8 cellular contexts compared by ENCODE assay signal in genomic region chr21:26845066-26845749, GRCh38. TPM values are rescaled to one million over a fixed set of nuclear protein-coding genes. Genes with fewer than 3 reads are reported as not detected.
DNase-seq lines count a peak whose midpoint lies in the region; ATAC-seq and TF ChIP-seq lines count a peak whose summit lies in the region.

ADAMTS1 (minus strand) TSS chr21:26845409; CDS start chr21:26844954, 455 bp downstream.

- DNase-seq in Calu3 = peak; percentile 71
- no peak for DNase-seq in LNCaP clone FGC (ENCODE audit: low read depth)
- DNase-seq in activated T-helper 2 cell treated with anti-CD3 and anti-CD28 coated beads, Interferon-gamma antibody, Interleukin-2, Interleukin-4, amounts not matched to agents 10 μg/mL and 5 μg/mL and 100 μg/mL, durations not matched to agents 14 hours and 24 hours and 36 hours (ENCODE audit: low spot score) = peak; percentile 13
- peak; percentile 75 for DNase-seq in foreskin melanocyte
- peak in 3 of 9 donors; percentile 5 to 40 (median 23) for DNase-seq in naive thymus-derived CD4-positive, alpha-beta T cell
- DNase-seq in aorta = peak; percentile 93 to 98
- DNase-seq in NCI-H187 (lab: John Stamatoyannopoulos, UW) = no peak
- no peak for DNase-seq in NK-92 (lab: John Stamatoyannopoulos, UW; ENCODE audit: unreplicated experiment)

- CTCF ChIA-PET in Calu3 (lab: Charles Lee) = no interaction called here
- CTCF ChIA-PET in naive thymus-derived CD4-positive, alpha-beta T cell (lab: Charles Lee) = no interaction called here

- peak; percentile 41 for ATAC-seq in naive thymus-derived CD4-positive, alpha-beta T cell
- ATAC-seq in aorta (ENCODE audit: low FRiP score) = peak; percentile 89

- peak within 1 kb of the TSS; percentile 55 for H3K27ac Mint-ChIP-seq in Calu3 (ENCODE audit: unreplicated experiment)
- H3K27ac Mint-ChIP-seq in activated T-helper 2 cell treated with anti-CD3 and anti-CD28 coated beads, Interferon-gamma antibody, Interleukin-2, Interleukin-4, amounts not matched to agents 10 μg/mL and 5 μg/mL and 100 μg/mL, durations not matched to agents 14 hours and 24 hours and 36 hours = peak within 1 kb of the TSS; percentile 55
- peak within 1 kb of the TSS in 2 of 9 donors; percentile 46 to 84 for H3K27ac Mint-ChIP-seq in naive thymus-derived CD4-positive, alpha-beta T cell

- peak within 1 kb of the TSS; percentile 73 for H3K4me3 Mint-ChIP-seq in Calu3 (ENCODE audit: low read depth, unreplicated experiment)
- H3K4me3 Mint-ChIP-seq in activated T-helper 2 cell treated with anti-CD3 and anti-CD28 coated beads, Interferon-gamma antibody, Interleukin-2, Interleukin-4, amounts not matched to agents 10 μg/mL and 5 μg/mL and 100 μg/mL, durations not matched to agents 14 hours and 24 hours and 36 hours (ENCODE audit: low read depth) = peak within 1 kb of the TSS; percentile 83
- peak within 1 kb of the TSS; percentile 75 to 89 (median 82) for H3K4me3 Mint-ChIP-seq in naive thymus-derived CD4-positive, alpha-beta T cell

- peaks cover 19% of the 10 kb centered on the region for H3K27me3 Mint-ChIP-seq in Calu3 (ENCODE audit: unreplicated experiment)
- H3K27me3 Mint-ChIP-seq in activated T-helper 2 cell treated with anti-CD3 and anti-CD28 coated beads, Interferon-gamma antibody, Interleukin-2, Interleukin-4, amounts not matched to agents 10 μg/mL and 5 μg/mL and 100 μg/mL, durations not matched to agents 14 hours and 24 hours and 36 hours (ENCODE audit: low read depth) = peaks cover 60% of the 10 kb centered on the region
- peaks cover 69 to 76% (median 72%) of the 10 kb centered on the region in 5 donors for H3K27me3 Mint-ChIP-seq in naive thymus-derived CD4-positive, alpha-beta T cell

- 0% methylated on average over 42 to 54 of the region's 54 CpGs for WGBS in aorta, 2 donors

- no peaks in the 10 kb centered on the region for H3K36me3 ChIP-seq in naive thymus-derived CD4-positive, alpha-beta T cell (ENCODE audit: control insufficient read depth in 2 of 3, insufficient read depth in 3 of 3, low read length in 3 of 3)
- H3K36me3 ChIP-seq in aorta (ENCODE audit: control insufficient read depth in 1 of 2, insufficient read depth in 2 of 2, low read length in 1 of 2) = peaks cover 0 to 4% of the 10 kb centered on the region in 2 donors

- TF ChIP-seq CTCF in Calu3 (IDR thresholded peaks at IDR 0.05; ENCODE audit: unreplicated experiment) = no peak
- TF ChIP-seq CTCF in LNCaP clone FGC (IDR thresholded peaks at IDR 0.05; ENCODE audit: control insufficient read depth, extremely low read depth, insufficient read depth) = peak; percentile 24

- peaks cover 46% of the 10 kb centered on the region for H3K36me3 Mint-ChIP-seq in Calu3 (ENCODE audit: insufficient read depth, unreplicated experiment)
- H3K36me3 Mint-ChIP-seq in activated T-helper 2 cell treated with anti-CD3 and anti-CD28 coated beads, Interferon-gamma antibody, Interleukin-2, Interleukin-4, amounts not matched to agents 10 μg/mL and 5 μg/mL and 100 μg/mL, durations not matched to agents 14 hours and 24 hours and 36 hours (ENCODE audit: low read depth) = peaks cover 15% of the 10 kb centered on the region
- peaks cover 0 to 14% (median 0%) of the 10 kb centered on the region in 5 donors for H3K36me3 Mint-ChIP-seq in naive thymus-derived CD4-positive, alpha-beta T cell

- H3K9me3 Mint-ChIP-seq in Calu3 (ENCODE audit: low read depth, unreplicated experiment) = no peaks in the 10 kb centered on the region
- H3K9me3 Mint-ChIP-seq in activated T-helper 2 cell treated with anti-CD3 and anti-CD28 coated beads, Interferon-gamma antibody, Interleukin-2, Interleukin-4, amounts not matched to agents 10 μg/mL and 5 μg/mL and 100 μg/mL, durations not matched to agents 14 hours and 24 hours and 36 hours = no peaks in the 10 kb centered on the region
- peaks cover 0 to 8% (median 0%) of the 10 kb centered on the region in 11 donors for H3K9me3 Mint-ChIP-seq in naive thymus-derived CD4-positive, alpha-beta T cell

- peaks cover 3 to 11% of the 10 kb centered on the region in 2 donors for H3K4me1 ChIP-seq in naive thymus-derived CD4-positive, alpha-beta T cell (ENCODE audit: control insufficient read depth in 2 of 2, insufficient read depth in 2 of 2, low read length in 2 of 2)
- no peaks in the 10 kb centered on the region for H3K4me1 ChIP-seq in aorta (ENCODE audit: control insufficient read depth in 1 of 2, insufficient read depth in 2 of 2, low read length in 2 of 2)

- POLR2A ChIA-PET in naive thymus-derived CD4-positive, alpha-beta T cell (lab: Charles Lee) = no interaction called here

- H3K27ac ChIP-seq in naive thymus-derived CD4-positive, alpha-beta T cell (ENCODE audit: low read depth, low read length) = no peak within 1 kb of the TSS
- peak within 1 kb of the TSS; percentile 74 to 92 for H3K27ac ChIP-seq in aorta (ENCODE audit: low read depth in 1 of 2, low read length in 2 of 2)

- peaks cover 16% of the 10 kb centered on the region for H3K4me1 Mint-ChIP-seq in Calu3 (ENCODE audit: low read depth, unreplicated experiment)
- peaks cover 36% of the 10 kb centered on the region for H3K4me1 Mint-ChIP-seq in activated T-helper 2 cell treated with anti-CD3 and anti-CD28 coated beads, Interferon-gamma antibody, Interleukin-2, Interleukin-4, amounts not matched to agents 10 μg/mL and 5 μg/mL and 100 μg/mL, durations not matched to agents 14 hours and 24 hours and 36 hours (ENCODE audit: low read depth)
- peaks cover 31 to 46% (median 35%) of the 10 kb centered on the region in 7 donors for H3K4me1 Mint-ChIP-seq in naive thymus-derived CD4-positive, alpha-beta T cell

- H3K27me3 ChIP-seq in naive thymus-derived CD4-positive, alpha-beta T cell (ENCODE audit: control insufficient read depth in 2 of 2, insufficient read depth in 2 of 2, low read length in 2 of 2) = peaks cover 0 to 16% of the 10 kb centered on the region in 2 donors
- H3K27me3 ChIP-seq in aorta (ENCODE audit: control insufficient read depth in 1 of 2, insufficient read depth in 2 of 2, low read length in 1 of 2) = no peaks in the 10 kb centered on the region

- H3K9me3 ChIP-seq in naive thymus-derived CD4-positive, alpha-beta T cell (ENCODE audit: control insufficient read depth in 2 of 3, low read length in 3 of 3) = no peaks in the 10 kb centered on the region
- no peaks in the 10 kb centered on the region for H3K9me3 ChIP-seq in aorta (ENCODE audit: control insufficient read depth, low read length)

- BruUV-seq in Calu3 (replicated peaks; lab: Mats Ljungman, UMichigan) = no TSS peak

- H3K4me3 ChIP-seq in LNCaP clone FGC (ENCODE audit: low read depth, low read length) (peak within 1 kb of the TSS; percentile 85), aorta (ENCODE audit: low read length in 2 of 2) (peak within 1 kb of the TSS; percentile 88 to 93)
- H3K4me3 ChIP-seq in naive thymus-derived CD4-positive, alpha-beta T cell (ENCODE audit: low read length) = peak within 1 kb of the TSS; percentile 22

- intact Hi-C loops in Calu3 (cut with micrococcal nuclease; ENCODE audit: unreplicated experiment) (no loop called here), aorta (cut with DNase I) (loop anchor here (5.0 to 10.0 kb wide), 4 partner anchors 1207 to 1907 kb away; no protein-coding TSS in a partner anchor)
- intact Hi-C loops in activated T-helper 2 cell treated with anti-CD3 and anti-CD28 coated beads, Interferon-gamma antibody, Interleukin-2, Interleukin-4, amounts not matched to agents 10 μg/mL and 5 μg/mL and 100 μg/mL, durations not matched to agents 14 hours and 24 hours and 36 hours (cut with micrococcal nuclease) = loop anchor here (5.0 to 10.0 kb wide), 3 partner anchors 122 to 1110 kb away; partner anchors contain the start of genes ADAMTS5, ATP5PF and GABPA
- intact Hi-C loops in naive thymus-derived CD4-positive, alpha-beta T cell (cut with micrococcal nuclease) = loop anchor here (5.0 to 10.0 kb wide), 8 partner anchors 717 to 1990 kb away; partner anchors contain the start of gene MRPL39 (in 2 of the 2)

RNA-seq across cellular contexts. Expression of gene ADAMTS1, which starts in this region (rescaled TPM):
- total RNA-seq in Calu3 (2022) = 3.5 and 4.1 TPM in 2 replicates
- total RNA-seq in activated T-helper 2 cell treated with anti-CD3 and anti-CD28 coated beads, Interferon-gamma antibody, Interleukin-2, Interleukin-4, amounts not matched to agents 10 μg/mL and 5 μg/mL and 100 μg/mL, durations not matched to agents 14 hours and 24 hours and 36 hours = 2.4 and 2.9 TPM in 2 replicates
- total RNA-seq in naive thymus-derived CD4-positive, alpha-beta T cell = 1 to 10 TPM in 2 of 5 experiments, under 1 TPM in 1, not detected in 2; 0.56 to 7.6 (median 3.3) TPM
- polyA plus RNA-seq in naive thymus-derived CD4-positive, alpha-beta T cell = under 1 TPM; 0.48 to 0.71 TPM
- 100 to 1,000 TPM; 265 to 750 TPM for total RNA-seq in aorta
- 100 to 1,000 TPM in 1 of 2 donors, 10 to 100 TPM in 1; 39.3 to 384 TPM for polyA plus RNA-seq in aorta

Comparison
In these comparisons a context has a peak if more than half of its experiments do, and no peak if none do; other contexts are left out.
1. RNA of gene ADAMTS1 (total RNA-seq): 265 to 750 TPM in aorta; 3.5 to 4.1 TPM in Calu3, 2.4 to 2.9 TPM in activated T-helper 2 cell treated with anti-CD3 and anti-CD28 coated beads, Interferon-gamma antibody, Interleukin-2, Interleukin-4, amounts not matched to agents 10 μg/mL and 5 μg/mL and 100 μg/mL, durations not matched to agents 14 hours and 24 hours and 36 hours and 0.56 to 7.6 TPM in naive thymus-derived CD4-positive, alpha-beta T cell; every median in the first group is over 10 times any median in the second.
2. RNA of gene ADAMTS1 (polyA plus RNA-seq): 39.3 to 384 TPM in aorta; 0.48 to 0.71 TPM in naive thymus-derived CD4-positive, alpha-beta T cell; every median in the first group is over 10 times any median in the second.
3. DNase-seq: peak in Calu3 (single experiment), activated T-helper 2 cell treated with anti-CD3 and anti-CD28 coated beads, Interferon-gamma antibody, Interleukin-2, Interleukin-4, amounts not matched to agents 10 μg/mL and 5 μg/mL and 100 μg/mL, durations not matched to agents 14 hours and 24 hours and 36 hours (single experiment), foreskin melanocyte (single experiment) and aorta (2 of 2); none in LNCaP clone FGC (single experiment), NCI-H187 (0 of 2) and NK-92 (single experiment).
4. H3K4me3 ChIP-seq: peak in every context shown above with its lines; median percentile 90 in aorta; 85 in LNCaP clone FGC; 22 in naive thymus-derived CD4-positive, alpha-beta T cell.
5. Peak in every context shown above with its lines, with median percentiles within 50 percentile points of each other: H3K4me3 Mint-ChIP-seq.